Comparison of ENCODE assay signal across 8 cellular contexts in genomic region chr2:74507926-74508520, GRCh38. TPM values are rescaled to one million over a fixed set of nuclear protein-coding genes. Genes with fewer than 3 reads are reported as not detected.
DNase-seq lines count a peak whose midpoint lies in the region; ATAC-seq and TF ChIP-seq lines count a peak whose summit lies in the region.

No MANE protein-coding gene starts in this region.

- ATAC-seq in GM19023 (IDR thresholded peaks at IDR 0.05; ENCODE audit: unreplicated experiment) (peak; percentile 8), HG03521 (IDR thresholded peaks at IDR 0.05; ENCODE audit: unreplicated experiment) (peak; percentile 5), T-cell (replicated peaks in 1 of 4) (peak in 1 of 4 experiments; percentile 0), natural killer cell (peak in 1 of 3 donors; percentile 4)

- CTCF ChIA-PET in T-cell (lab: Charles Lee): interaction anchor here (0.5 to 1.1 kb wide), 2 partner anchors 22 to 101 kb away, joined by 3 read pairs; no protein-coding TSS in a partner anchor

- H3K4me1 Mint-ChIP-seq in T-cell: peaks cover 41 to 53% (median 45%) of the 10 kb centered on the region in 3 donors
- peaks cover 38 to 52% of the 10 kb centered on the region in 2 donors for H3K4me1 Mint-ChIP-seq in natural killer cell

- H3K27me3 Mint-ChIP-seq in T-cell (peaks cover 31 to 48% of the 10 kb centered on the region in 2 donors), natural killer cell (ENCODE audit: low read depth in 2 of 2) (peaks cover 25 to 35% of the 10 kb centered on the region in 2 donors)

- H3K36me3 Mint-ChIP-seq in T-cell (peaks cover 29% of the 10 kb centered on the region), natural killer cell (no peaks in the 10 kb centered on the region)

- TF ChIP-seq CTCF in AG09309 (IDR thresholded peaks at IDR 0.05; ENCODE audit: control insufficient read depth, insufficient read depth, low read depth, low read length, missing control alignments): no peak
- no peak for TF ChIP-seq CTCF in natural killer cell (IDR thresholded peaks at IDR 0.05)

- intact Hi-C loops in natural killer cell (cut with micrococcal nuclease): loop anchor here (1.0 kb wide), 3 partner anchors 21 to 50 kb away; partner anchors contain the start of genes AUP1, HTRA2, TTC31 and WBP1

- DNase-seq in AG09309 (ENCODE audit: low read depth): no peak
- peak in 1 of 34 experiments; percentile 24 for DNase-seq in T-cell
- DNase-seq in epithelial cell of prostate (ENCODE audit: low read depth, low spot score): no peak
- no peak for DNase-seq in natural killer cell
- DNase-seq in SHP77 treated with DMSO at 0.1 percent for 48 hours (lab: John Stamatoyannopoulos, UW): no peak
- DNase-seq in stimulated activated CD4-positive, alpha-beta T cell treated with anti-CD3 and anti-CD28 coated beads, Interleukin-4, amount 100 ng/mL, for 1 hour: no peak

- H3K9me3 Mint-ChIP-seq in T-cell: no peaks in the 10 kb centered on the region
- no peaks in the 10 kb centered on the region for H3K9me3 Mint-ChIP-seq in natural killer cell

- peak overlapping the region; percentile 84 for H3K4me3 ChIP-seq in AG09309 (ENCODE audit: control insufficient read depth, low read depth, low read length)

- POLR2A ChIA-PET in T-cell (lab: Charles Lee): interaction anchor here (0.5 to 1.6 kb wide), 2 partner anchors 22 to 881 kb away, joined by 3 to 7 read pairs; partner anchors contain the start of gene HTRA2 (in 1 of the 2)

- H3K4me3 Mint-ChIP-seq in T-cell (peak overlapping the region; percentile 94 to 100 (median 95)), natural killer cell (peak overlapping the region; percentile 100)

- H3K27ac ChIP-seq in epithelial cell of prostate: peak overlapping the region; percentile 98

- H3K27ac Mint-ChIP-seq in T-cell (peak overlapping the region; percentile 100), natural killer cell (peak overlapping the region; percentile 100)

RNA-seq across cellular contexts. Expression of gene PCGF1, which starts 0.5 kb away (rescaled TPM):
- 10 to 100 TPM; 17.6 to 34.3 (median 28.0) TPM for total RNA-seq in T-cell
- total RNA-seq in natural killer cell: 10 to 100 TPM; 22.9 to 35.9 (median 33.2) TPM

RNA-seq across cellular contexts. Expression of gene TLX2, which starts 6.2 kb away (rescaled TPM):
- under 1 TPM in 2 of 5 donors, not detected in 3; 0.28 to 0.46 TPM for total RNA-seq in T-cell
- total RNA-seq in natural killer cell: under 1 TPM in 2 of 3 donors, not detected in 1; 0.23 to 0.45 TPM

RNA-seq across cellular contexts. Expression of gene LBX2, which starts 8.6 kb away (rescaled TPM):
- total RNA-seq in T-cell (under 1 TPM in 4 of 5 donors, not detected in 1; 0.32 to 0.73 (median 0.66) TPM), natural killer cell (1 to 10 TPM; 1.7 to 1.9 (median 1.8) TPM)

RNA-seq across cellular contexts. Expression of gene DQX1, which starts 18.0 kb away (rescaled TPM):
- under 1 TPM in 3 of 5 donors, not detected in 2; 0.33 to 0.76 (median 0.47) TPM for total RNA-seq in T-cell
- total RNA-seq in natural killer cell: under 1 TPM in 2 of 3 donors, not detected in 1; 0.21 to 0.43 TPM

RNA-seq across cellular contexts. Expression of gene AUP1, which starts 21.5 kb away (rescaled TPM):
- 100 to 1,000 TPM; 144 to 167 (median 149) TPM for total RNA-seq in T-cell
- total RNA-seq in natural killer cell: 100 to 1,000 TPM; 234 to 242 (median 237) TPM
